Comparison of ENCODE assay signal across 8 cellular contexts in the genomic region with DNA sequence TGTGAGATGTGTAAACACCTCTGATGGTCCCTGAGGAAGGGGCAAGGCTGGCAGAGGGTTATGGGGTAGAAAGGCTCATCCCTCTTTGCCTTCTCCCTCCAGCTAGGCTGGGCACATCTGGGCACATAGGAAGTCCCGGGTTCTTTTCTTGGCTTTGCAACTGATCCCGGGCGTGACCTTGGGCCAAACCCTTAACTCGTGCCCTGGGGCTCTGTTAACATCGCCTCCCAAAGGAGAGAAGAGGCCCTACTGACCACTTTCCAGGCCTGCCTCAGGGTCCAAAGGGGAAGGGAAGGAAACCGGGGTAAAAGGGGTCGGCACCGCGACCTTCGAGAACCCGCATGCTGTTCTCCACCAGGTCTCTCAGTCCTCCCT. TPM values are rescaled to one million over a fixed set of nuclear protein-coding genes. Genes with fewer than 3 reads are reported as not detected.
A peak's percentile ranks its signal among the peaks of the same experiment; 100 is the strongest.
DNase-seq lines count a peak whose midpoint lies in the region; ATAC-seq and TF ChIP-seq lines count a peak whose summit lies in the region.

No MANE protein-coding gene starts in this region.

- no peak for ATAC-seq in naive thymus-derived CD8-positive, alpha-beta T cell

- no peaks in the 10 kb centered on the region for H3K27me3 ChIP-seq in dorsolateral prefrontal cortex

- POLR2A ChIA-PET in AG04449 (lab: Yijun Ruan, JAX): interaction anchor here (0.6 to 1.1 kb wide), 3 partner anchors 35 to 1488 kb away, joined by 3 to 5 read pairs (median 3); partner anchors contain the start of genes HYAL3 and NAA80
- POLR2A ChIA-PET in naive thymus-derived CD8-positive, alpha-beta T cell (lab: Charles Lee): interaction anchor here (0.7 to 18.7 kb wide), 15 partner anchors 10 to 933 kb away, joined by 3 to 623 read pairs (median 5); partner anchors contain the start of genes CISH, CYB561D2, DCAF1 and MANF

- peak overlapping the region; percentile 100 for H3K27ac ChIP-seq in KOPT-K1 (ENCODE audit: low read depth, low read length, poor library complexity, severe bottlenecking)
- H3K27ac ChIP-seq in dorsolateral prefrontal cortex: peak overlapping the region in 55 of 59 donors; percentile 2 to 94 (median 74)

- H3K4me3 Mint-ChIP-seq in naive thymus-derived CD8-positive, alpha-beta T cell: peak overlapping the region; percentile 60 to 96 (median 79)

- no peaks in the 10 kb centered on the region for H3K9me3 Mint-ChIP-seq in naive thymus-derived CD8-positive, alpha-beta T cell

- H3K36me3 ChIP-seq in KOPT-K1 (ENCODE audit: insufficient read depth, low read length): peaks cover 11% of the 10 kb centered on the region; the same call in 1 of the 2 replicates

- TF ChIP-seq CTCF in AG04449 (IDR thresholded peaks at IDR 0.05; ENCODE audit: insufficient read depth, low read length, missing control alignments): no peak
- TF ChIP-seq CTCF in dorsolateral prefrontal cortex (IDR thresholded peaks at IDR 0.05 in 54 of 56, conservative IDR thresholded peaks at IDR 0.05 in 2 of 56; ENCODE audit: low read depth in 1 of 56, partially characterized antibody in 56 of 56): no peak
- TF ChIP-seq CTCF in GM10266 (IDR thresholded peaks at IDR 0.05; ENCODE audit: control insufficient read depth, insufficient read depth, low read depth, missing control alignments): no peak

- peaks cover 0 to 3% (median 0%) of the 10 kb centered on the region in 3 donors for H3K36me3 Mint-ChIP-seq in naive thymus-derived CD8-positive, alpha-beta T cell

- no peaks in the 10 kb centered on the region for H3K27me3 Mint-ChIP-seq in naive thymus-derived CD8-positive, alpha-beta T cell

- intact Hi-C loops in dorsolateral prefrontal cortex (cut with DNase I): loop anchor here (5.0 to 10.0 kb wide), 3 partner anchors 212 to 930 kb away; partner anchors contain the start of genes CYB561D2 (in 2 of the 2), NPRL2 (in 2 of the 2) and TMEM115 (in 1 of the 2)

- no peaks in the 10 kb centered on the region for H3K9me3 ChIP-seq in KOPT-K1 (ENCODE audit: insufficient read depth, low read length, poor library complexity, severe bottlenecking)

- DNase-seq in AG04449 (ENCODE audit: low read depth, low spot score) (no peak), dorsolateral prefrontal cortex (no peak), iPS-NIHi11 (ENCODE audit: low spot score) (no peak), NCI-H69 (lab: John Stamatoyannopoulos, UW) (no peak), hippocampal formation (lab: John Stamatoyannopoulos, UW) (no peak), GM10266 (ENCODE audit: extremely low spot score) (no peak)
- DNase-seq in naive thymus-derived CD8-positive, alpha-beta T cell: no peak

- CTCF ChIA-PET in AG04449 (lab: Yijun Ruan, JAX): interaction anchor here (0.9 to 26.0 kb wide), 9 partner anchors 10 to 823 kb away, joined by 3 to 819 read pairs (median 6); partner anchors contain the start of genes CISH, MAPKAPK3 and RBM15B

- peak overlapping the region in 6 of 10 donors; percentile 19 to 96 (median 50) for H3K27ac Mint-ChIP-seq in naive thymus-derived CD8-positive, alpha-beta T cell

- H3K4me1 Mint-ChIP-seq in naive thymus-derived CD8-positive, alpha-beta T cell: peaks cover 23 to 59% (median 54%) of the 10 kb centered on the region in 4 donors

- H3K4me3 ChIP-seq in AG04449 (ENCODE audit: low read depth, low read length): peak overlapping the region; percentile 61
- peak overlapping the region; percentile 53 to 98 (median 88) for H3K4me3 ChIP-seq in dorsolateral prefrontal cortex

RNA-seq across cellular contexts. Expression of gene C3orf18, which starts 0.5 kb away (rescaled TPM):
- total RNA-seq in dorsolateral prefrontal cortex: 10 to 100 TPM; 22.0 to 50.0 (median 37.9) TPM
- 10 to 100 TPM; 17.7 to 18.4 TPM for total RNA-seq in naive thymus-derived CD8-positive, alpha-beta T cell
- polyA plus RNA-seq in naive thymus-derived CD8-positive, alpha-beta T cell: 10 to 100 TPM; 14.1 to 17.3 (median 14.2) TPM

RNA-seq across cellular contexts. Expression of gene HEMK1, which starts 2.3 kb away (rescaled TPM):
- 10 to 100 TPM in 115 of 120 experiments, 1 to 10 TPM in 5; 8.6 to 22.8 (median 14.2) TPM for total RNA-seq in dorsolateral prefrontal cortex
- 10 to 100 TPM; 65.1 to 67.1 TPM for total RNA-seq in naive thymus-derived CD8-positive, alpha-beta T cell
- polyA plus RNA-seq in naive thymus-derived CD8-positive, alpha-beta T cell: 10 to 100 TPM; 20.2 to 43.1 (median 30.3) TPM

RNA-seq across cellular contexts. Expression of gene CISH, which starts 44.6 kb away (rescaled TPM):
- 1 to 10 TPM in 67 of 120 experiments, under 1 TPM in 53; 0.15 to 7.8 (median 1.1) TPM for total RNA-seq in dorsolateral prefrontal cortex
- 1 to 10 TPM; 8.1 to 8.8 TPM for total RNA-seq in naive thymus-derived CD8-positive, alpha-beta T cell
- 100 to 1,000 TPM in 2 of 3 donors, 10 to 100 TPM in 1; 16.3 to 135 (median 100) TPM for polyA plus RNA-seq in naive thymus-derived CD8-positive, alpha-beta T cell

RNA-seq across cellular contexts. Expression of gene MAPKAPK3, which starts 50.0 kb away (rescaled TPM):
- total RNA-seq in dorsolateral prefrontal cortex: 10 to 100 TPM in 107 of 120 experiments, 1 to 10 TPM in 13; 6.3 to 30.7 (median 13.1) TPM
- total RNA-seq in naive thymus-derived CD8-positive, alpha-beta T cell: 10 to 100 TPM; 27.5 TPM
- polyA plus RNA-seq in naive thymus-derived CD8-positive, alpha-beta T cell: 10 to 100 TPM; 42.4 to 48.2 (median 48.1) TPM
